19 cellular contexts compared by ENCODE assay signal in the genomic region with DNA sequence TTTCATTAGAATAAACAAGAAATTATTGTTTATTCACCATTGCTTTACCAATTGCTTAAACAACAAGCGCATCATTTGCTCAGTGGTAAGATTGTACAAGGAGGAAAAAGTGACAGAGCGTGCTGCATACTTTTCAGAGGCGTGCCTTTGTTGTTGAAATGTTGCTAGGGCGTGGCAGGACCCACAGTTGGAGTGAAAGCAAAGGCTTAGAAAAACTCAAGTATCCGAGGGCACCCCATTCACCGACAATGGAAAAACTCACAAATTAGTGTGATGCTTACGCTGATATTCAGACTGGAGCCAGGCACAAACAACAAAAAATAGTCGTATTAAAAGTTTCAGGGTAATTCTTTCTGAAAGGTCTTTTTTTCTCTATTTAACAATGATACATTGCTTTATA. TPM values are rescaled to one million over a fixed set of nuclear protein-coding genes. Genes with fewer than 3 reads are reported as not detected.
DNase-seq lines count a peak whose midpoint lies in the region; ATAC-seq and TF ChIP-seq lines count a peak whose summit lies in the region.
"Had no signal": no experiment of that assay in that cellular context is flagged by ENCODE, and none has a peak within 500 bp of the region (broad histone marks: within the 10 kb centered on the region; RNA-seq: fewer than 3 reads in every experiment).

No MANE protein-coding gene starts in this region.

- no peaks in the 10 kb centered on the region for H3K36me3 Mint-ChIP-seq in MCF 10A (ENCODE audit: insufficient read depth, unreplicated experiment)
- no peaks in the 10 kb centered on the region for H3K36me3 Mint-ChIP-seq in activated naive CD8-positive, alpha-beta T cell treated with anti-CD3 and anti-CD28 coated beads, Interleukin-2, amount 50 U/mL, for 24 hours (ENCODE audit: low read depth)
- H3K36me3 Mint-ChIP-seq: CD14-positive monocyte, mesothelial cell of epicardium had no signal

- H3K9me3 Mint-ChIP-seq in MCF 10A (ENCODE audit: unreplicated experiment), result peaks cover 1% of the 10 kb centered on the region
- H3K9me3 Mint-ChIP-seq in activated naive CD8-positive, alpha-beta T cell treated with anti-CD3 and anti-CD28 coated beads, Interleukin-2, amount 50 U/mL, for 24 hours, result no peaks in the 10 kb centered on the region

- H3K9me3 ChIP-seq in breast epithelium (no peaks in the 10 kb centered on the region), mucosa of stomach (ENCODE audit: control insufficient read depth, low read length) (no peaks in the 10 kb centered on the region)
- H3K9me3 ChIP-seq: esophagus muscularis mucosa, upper lobe of left lung had no signal

- POLR2A ChIA-PET in MCF 10A (lab: Yijun Ruan, JAX), result no interaction called here

- peak overlapping the region; percentile 45 for H3K9ac ChIP-seq in mucosa of stomach (ENCODE audit: low read length)

- peak; percentile 6 for DNase-seq in MCF 10A (ENCODE audit: unreplicated experiment)
- DNase-seq in breast epithelium (ENCODE audit: low spot score in 2 of 2), result no peak
- peak; percentile 29 for DNase-seq in dermis blood vessel endothelial cell
- no peak for DNase-seq in activated naive CD8-positive, alpha-beta T cell treated with anti-CD3 and anti-CD28 coated beads, Interleukin-2, amount 50 U/mL, for 24 hours
- DNase-seq in NCI-H774 (lab: John Stamatoyannopoulos, UW), result no peak
- no peak for DNase-seq in D341Med (ENCODE audit: low spot score)
- no peak for DNase-seq in OCI-M1 (lab: John Stamatoyannopoulos, UW)
- DNase-seq: DMS79; HCEC 1CT; NCI-H2029 treated with DMSO at 0.1 percent for 48 hours; NCI-H82; stimulated activated CD4-positive, alpha-beta T cell treated with anti-CD3 and anti-CD28 coated beads, Interleukin-4, amount 100 ng/mL, for 24 hours; upper lobe of left lung had no signal

- H3K4me3 Mint-ChIP-seq in MCF 10A (ENCODE audit: unreplicated experiment), result no peak overlapping the region
- no peak overlapping the region for H3K4me3 Mint-ChIP-seq in activated naive CD8-positive, alpha-beta T cell treated with anti-CD3 and anti-CD28 coated beads, Interleukin-2, amount 50 U/mL, for 24 hours
- H3K4me3 Mint-ChIP-seq: CD14-positive monocyte, mesothelial cell of epicardium had no signal

- no peaks in the 10 kb centered on the region for H3K36me3 ChIP-seq in breast epithelium
- H3K36me3 ChIP-seq in mucosa of stomach (ENCODE audit: control insufficient read depth, insufficient read depth, low read length), result no peaks in the 10 kb centered on the region
- H3K36me3 ChIP-seq: esophagus muscularis mucosa, upper lobe of left lung had no signal

- CTCF ChIA-PET in MCF 10A (lab: Yijun Ruan, JAX), result no interaction called here

- H3K27me3 ChIP-seq in breast epithelium, result no peaks in the 10 kb centered on the region
- no peaks in the 10 kb centered on the region for H3K27me3 ChIP-seq in mucosa of stomach (ENCODE audit: control insufficient read depth, insufficient read depth, low read length)
- H3K27me3 ChIP-seq: esophagus muscularis mucosa, upper lobe of left lung had no signal

- TF ChIP-seq POLR2A in breast epithelium (IDR thresholded peaks at IDR 0.05), result no peak

- H3K27me3 Mint-ChIP-seq in MCF 10A (ENCODE audit: insufficient read depth, unreplicated experiment), result no peaks in the 10 kb centered on the region
- peaks cover 6% of the 10 kb centered on the region for H3K27me3 Mint-ChIP-seq in activated naive CD8-positive, alpha-beta T cell treated with anti-CD3 and anti-CD28 coated beads, Interleukin-2, amount 50 U/mL, for 24 hours

- H3K4me1 Mint-ChIP-seq in MCF 10A (ENCODE audit: insufficient read depth, unreplicated experiment), result peaks cover 11% of the 10 kb centered on the region
- H3K4me1 Mint-ChIP-seq in activated naive CD8-positive, alpha-beta T cell treated with anti-CD3 and anti-CD28 coated beads, Interleukin-2, amount 50 U/mL, for 24 hours, result no peaks in the 10 kb centered on the region
- H3K4me1 Mint-ChIP-seq: CD14-positive monocyte, mesothelial cell of epicardium had no signal

- no TSS peak for BruUV-seq in MCF 10A (replicated peaks; lab: Mats Ljungman, UMichigan)

- H3K4me1 ChIP-seq in breast epithelium, result no peaks in the 10 kb centered on the region
- no peaks in the 10 kb centered on the region for H3K4me1 ChIP-seq in mucosa of stomach (ENCODE audit: control insufficient read depth, insufficient read depth, low read length)
- H3K4me1 ChIP-seq: upper lobe of left lung had no signal

- no peak overlapping the region for H3K27ac Mint-ChIP-seq in MCF 10A (ENCODE audit: low read depth, unreplicated experiment)
- H3K27ac Mint-ChIP-seq in activated naive CD8-positive, alpha-beta T cell treated with anti-CD3 and anti-CD28 coated beads, Interleukin-2, amount 50 U/mL, for 24 hours, result no peak overlapping the region
- H3K27ac Mint-ChIP-seq: CD14-positive monocyte, mesothelial cell of epicardium had no signal

- peak overlapping the region in 1 of 2 donors; percentile 40 for H3K27ac ChIP-seq in breast epithelium
- H3K27ac ChIP-seq: coronary artery, esophagus muscularis mucosa, upper lobe of left lung, VCaP had no signal

- intact Hi-C loops in MCF 10A (cut with micrococcal nuclease), result no loop called here
- intact Hi-C loops in breast epithelium (cut with DNase I; ENCODE audit: low total_unique reads), result no loop called here

- TF ChIP-seq CTCF in MCF 10A (IDR thresholded peaks at IDR 0.05; ENCODE audit: unreplicated experiment) (no peak), breast epithelium (IDR thresholded peaks at IDR 0.05) (no peak)

- no peak for ATAC-seq in activated naive CD8-positive, alpha-beta T cell treated with anti-CD3 and anti-CD28 coated beads, Interleukin-2, amount 50 U/mL, for 24 hours

- H3K4me3 ChIP-seq in breast epithelium (no peak overlapping the region), mucosa of stomach (ENCODE audit: low read length) (no peak overlapping the region)
- H3K4me3 ChIP-seq: coronary artery, esophagus muscularis mucosa, upper lobe of left lung had no signal

RNA-seq across cellular contexts. Expression of gene RTTN, which starts 37.6 kb away (rescaled TPM):
- 55.8 and 64.7 TPM in 2 replicates for total RNA-seq in MCF 10A (2022)
- 10 to 100 TPM; 14.7 to 35.0 (median 29.8) TPM for total RNA-seq in breast epithelium
- total RNA-seq in dermis blood vessel endothelial cell, result 13.1 and 23.9 TPM in 2 replicates

RNA-seq across cellular contexts. Expression of gene SOCS6, which starts 45.7 kb away (rescaled TPM):
- total RNA-seq in MCF 10A (2022) (16.9 and 20.4 TPM in 2 replicates), breast epithelium (10 to 100 TPM; 17.9 to 32.9 (median 20.6) TPM), dermis blood vessel endothelial cell (36.6 and 42.3 TPM in 2 replicates)

Comparison
In these comparisons a context has a peak if more than half of its experiments do, and no peak if none do; other contexts are left out.
1. DNase-seq: peak in MCF 10A (single experiment) and dermis blood vessel endothelial cell (single experiment); none in breast epithelium (0 of 2), activated naive CD8-positive, alpha-beta T cell treated with anti-CD3 and anti-CD28 coated beads, Interleukin-2, amount 50 U/mL, for 24 hours (single experiment), NCI-H774 (single experiment), D341Med (single experiment) and OCI-M1 (single experiment).